Comparison of ENCODE assay signal across 37 cellular contexts in genomic region chr17:75003957-75004355, GRCh38. TPM values are rescaled to one million over a fixed set of nuclear protein-coding genes. Genes with fewer than 3 reads are reported as not detected.
"Had no signal": no experiment of that assay in that cellular context is flagged by ENCODE, and none has a peak within 500 bp of the region (broad histone marks: within the 10 kb centered on the region; RNA-seq: fewer than 3 reads in every experiment).

No MANE protein-coding gene starts in this region.

- H3K27ac Mint-ChIP-seq: activated CD4-positive, alpha-beta memory T cell treated with anti-CD3 and anti-CD28 coated beads, Interleukin-2, amount 10 ng/mL, durations not matched to agents 7 days and 5 days; activated CD4-positive, alpha-beta T cell treated with anti-CD3 and anti-CD28 coated beads for 36 hours; activated CD4-positive, alpha-beta T cell treated with anti-CD3 and anti-CD28 coated beads, Interleukin-2, amount 10 ng/mL, durations not matched to agents 7 days and 5 days; activated CD8-positive, alpha-beta memory T cell treated with anti-CD3 and anti-CD28 coated beads, Interleukin-2, amount 10 ng/mL, durations not matched to agents 7 days and 5 days; activated CD8-positive, alpha-beta T cell treated with anti-CD3 and anti-CD28 coated beads, Interleukin-2, amount 10 ng/mL, durations not matched to agents 7 days and 5 days; activated naive CD4-positive, alpha-beta T cell treated with anti-CD3 and anti-CD28 coated beads, Interleukin-2, amount 10 ng/mL, durations not matched to agents 7 days and 5 days; activated naive CD4-positive, alpha-beta T cell treated with anti-CD3 and anti-CD28 coated beads, Interleukin-2, amount 50 U/mL, for 24 hours; activated naive CD8-positive, alpha-beta T cell; activated naive CD8-positive, alpha-beta T cell treated with anti-CD3 and anti-CD28 coated beads, Interleukin-2, amount 10 ng/mL, durations not matched to agents 7 days and 5 days; activated naive CD8-positive, alpha-beta T cell treated with anti-CD3 and anti-CD28 coated beads, Interleukin-2, amount 50 U/mL, for 24 hours; activated T-cell treated with anti-CD3 and anti-CD28 coated beads, Interleukin-2, amount 50 U/mL, for 24 hours; activated T-helper 2 cell treated with anti-CD3 and anti-CD28 coated beads, Interferon-gamma antibody, Interleukin-2, Interleukin-4, amounts not matched to agents 10 μg/mL and 5 μg/mL and 100 μg/mL, durations not matched to agents 14 hours and 24 hours and 36 hours; brain; T-helper 1 cell treated with Interleukin-12 subunit alpha and Interleukin-12 subunit beta and Interleukin-4 antibody, amounts not matched to agents 30 μg/mL and 1 μg/mL, for 36 hours; T-helper 2 cell treated with Interferon-gamma antibody and Interleukin-4, amounts not matched to agents 5 μg/mL and 100 μg/mL, for 36 hours; WTC11 had no signal

- H3K4me1 ChIP-seq: ascending aorta had no signal

- H3K4me3 ChIP-seq: ascending aorta, cardiac muscle cell had no signal

- H3K36me3 Mint-ChIP-seq: activated CD8-positive, alpha-beta memory T cell treated with anti-CD3 and anti-CD28 coated beads, Interleukin-2, amount 10 ng/mL, durations not matched to agents 7 days and 5 days; activated naive CD4-positive, alpha-beta T cell treated with anti-CD3 and anti-CD28 coated beads, Interleukin-2, amount 10 ng/mL, durations not matched to agents 7 days and 5 days; activated naive CD4-positive, alpha-beta T cell treated with anti-CD3 and anti-CD28 coated beads, Interleukin-2, amount 50 U/mL, for 24 hours; activated naive CD8-positive, alpha-beta T cell; activated naive CD8-positive, alpha-beta T cell treated with anti-CD3 and anti-CD28 coated beads, Interleukin-2, amount 10 ng/mL, durations not matched to agents 7 days and 5 days had no signal

- H3K9me3 Mint-ChIP-seq: activated CD4-positive, alpha-beta memory T cell treated with anti-CD3 and anti-CD28 coated beads, Interleukin-2, amount 10 ng/mL, durations not matched to agents 7 days and 5 days; activated CD4-positive, alpha-beta T cell treated with anti-CD3 and anti-CD28 coated beads, Interleukin-2, amount 10 ng/mL, durations not matched to agents 7 days and 5 days; activated naive CD4-positive, alpha-beta T cell treated with anti-CD3 and anti-CD28 coated beads, Interleukin-2, amount 10 ng/mL, durations not matched to agents 7 days and 5 days; activated naive CD4-positive, alpha-beta T cell treated with anti-CD3 and anti-CD28 coated beads, Interleukin-2, amount 50 U/mL, for 24 hours; activated naive CD8-positive, alpha-beta T cell treated with anti-CD3 and anti-CD28 coated beads, Interleukin-2, amount 10 ng/mL, durations not matched to agents 7 days and 5 days; activated naive CD8-positive, alpha-beta T cell treated with anti-CD3 and anti-CD28 coated beads, Interleukin-2, amount 50 U/mL, for 24 hours; activated T-cell treated with anti-CD3 and anti-CD28 coated beads, Interleukin-2, amount 50 U/mL, for 24 hours; activated T-helper 2 cell treated with anti-CD3 and anti-CD28 coated beads, Interferon-gamma antibody, Interleukin-2, Interleukin-4, amounts not matched to agents 10 μg/mL and 5 μg/mL and 100 μg/mL, durations not matched to agents 14 hours and 24 hours and 36 hours; brain; central memory CD8-positive, alpha-beta T cell; T-helper 1 cell treated with Interleukin-12 subunit alpha and Interleukin-12 subunit beta and Interleukin-4 antibody, amounts not matched to agents 30 μg/mL and 1 μg/mL, for 36 hours; T-helper 2 cell treated with Interferon-gamma antibody and Interleukin-4, amounts not matched to agents 5 μg/mL and 100 μg/mL, for 36 hours; WTC11 had no signal

- H3K4me1 Mint-ChIP-seq: activated CD4-positive, alpha-beta memory T cell treated with anti-CD3 and anti-CD28 coated beads, Interleukin-2, amount 10 ng/mL, durations not matched to agents 7 days and 5 days; activated CD8-positive, alpha-beta memory T cell treated with anti-CD3 and anti-CD28 coated beads, Interleukin-2, amount 10 ng/mL, durations not matched to agents 7 days and 5 days; brain; central memory CD8-positive, alpha-beta T cell; WTC11 had no signal

- H3K27me3 ChIP-seq: ascending aorta, cardiac muscle cell had no signal

- H3K4me3 Mint-ChIP-seq: activated CD4-positive, alpha-beta memory T cell treated with anti-CD3 and anti-CD28 coated beads, Interleukin-2, amount 10 ng/mL, durations not matched to agents 7 days and 5 days; activated CD4-positive, alpha-beta T cell treated with anti-CD3 and anti-CD28 coated beads for 36 hours; activated CD4-positive, alpha-beta T cell treated with anti-CD3 and anti-CD28 coated beads, Interleukin-2, amount 10 ng/mL, durations not matched to agents 7 days and 5 days; activated CD8-positive, alpha-beta memory T cell treated with anti-CD3 and anti-CD28 coated beads, Interleukin-2, amount 10 ng/mL, durations not matched to agents 7 days and 5 days; activated CD8-positive, alpha-beta T cell treated with anti-CD3 and anti-CD28 coated beads, Interleukin-2, amount 10 ng/mL, durations not matched to agents 7 days and 5 days; activated naive CD4-positive, alpha-beta T cell treated with anti-CD3 and anti-CD28 coated beads, Interleukin-2, amount 10 ng/mL, durations not matched to agents 7 days and 5 days; activated naive CD4-positive, alpha-beta T cell treated with anti-CD3 and anti-CD28 coated beads, Interleukin-2, amount 50 U/mL, for 24 hours; activated naive CD8-positive, alpha-beta T cell; activated naive CD8-positive, alpha-beta T cell treated with anti-CD3 and anti-CD28 coated beads, Interleukin-2, amount 10 ng/mL, durations not matched to agents 7 days and 5 days; activated naive CD8-positive, alpha-beta T cell treated with anti-CD3 and anti-CD28 coated beads, Interleukin-2, amount 50 U/mL, for 24 hours; activated T-cell treated with anti-CD3 and anti-CD28 coated beads, Interleukin-2, amount 50 U/mL, for 24 hours; brain; central memory CD8-positive, alpha-beta T cell; T-helper 1 cell treated with Interleukin-12 subunit alpha and Interleukin-12 subunit beta and Interleukin-4 antibody, amounts not matched to agents 30 μg/mL and 1 μg/mL, for 36 hours; T-helper 2 cell treated with Interferon-gamma antibody and Interleukin-4, amounts not matched to agents 5 μg/mL and 100 μg/mL, for 36 hours; WTC11 had no signal

- H3K27ac ChIP-seq: ascending aorta, cardiac muscle cell, WERI-Rb-1 had no signal

- DNase-seq: activated CD4-positive, alpha-beta memory T cell treated with anti-CD3 and anti-CD28 coated beads, Interleukin-2, amount 10 ng/mL, durations not matched to agents 7 days and 5 days; activated CD4-positive, alpha-beta T cell treated with anti-CD3 and anti-CD28 coated beads for 1 hour; activated CD4-positive, alpha-beta T cell treated with anti-CD3 and anti-CD28 coated beads for 36 hours; activated CD4-positive, alpha-beta T cell treated with anti-CD3 and anti-CD28 coated beads for 48 hours; activated CD4-positive, alpha-beta T cell treated with anti-CD3 and anti-CD28 coated beads, Interleukin-2, amount 10 ng/mL, durations not matched to agents 7 days and 5 days; activated CD4-positive, alpha-beta T cell treated with anti-CD3 and anti-CD28 coated beads, Interleukin-2, amount 50 U/mL, for 48 hours; activated CD4-positive, CD25-positive, alpha-beta regulatory T cell; activated CD8-positive, alpha-beta memory T cell treated with anti-CD3 and anti-CD28 coated beads for 24 hours; activated CD8-positive, alpha-beta memory T cell treated with anti-CD3 and anti-CD28 coated beads, Interleukin-2, amount 10 ng/mL, durations not matched to agents 7 days and 5 days; activated CD8-positive, alpha-beta memory T cell treated with anti-CD3 and anti-CD28 coated beads, Interleukin-2, amount 50 U/mL, for 48 hours; activated CD8-positive, alpha-beta T cell treated with anti-CD3 and anti-CD28 coated beads, Interleukin-2, amount 10 ng/mL, durations not matched to agents 7 days and 5 days; activated effector memory CD4-positive, alpha-beta T cell treated with Interleukin-2 at 50 U/mL for 16 hours; activated gamma-delta T cell; activated naive CD4-positive, alpha-beta T cell treated with anti-CD3 and anti-CD28 coated beads, Interleukin-2, amount 10 ng/mL, durations not matched to agents 7 days and 5 days; activated naive CD4-positive, alpha-beta T cell treated with Interleukin-2 at 50 U/mL for 16 hours; activated naive CD8-positive, alpha-beta T cell treated with anti-CD3 and anti-CD28 coated beads, Interleukin-2, amount 10 ng/mL, durations not matched to agents 7 days and 5 days; activated naive CD8-positive, alpha-beta T cell treated with anti-CD3 and anti-CD28 coated beads, Interleukin-2, amount 50 U/mL, for 24 hours; activated T-cell treated with anti-CD3 and anti-CD28 coated beads, Interleukin-2, amount 50 U/mL, for 24 hours; activated T-cell treated with anti-CD3 and anti-CD28 coated beads, Interleukin-2, amount 50 U/mL, for 48 hours; amygdala; anterior cingulate cortex; caudate nucleus; cerebellar nuclear complex; T-helper 2 cell; T-helper 9 cell; WERI-Rb-1 had no signal

- ATAC-seq: activated CD4-positive, alpha-beta T cell treated with anti-CD3 and anti-CD28 coated beads for 36 hours; activated CD4-positive, CD25-positive, alpha-beta regulatory T cell treated with anti-CD3 and anti-CD28 coated beads, Interleukin-2, amount 50 U/mL, for 24 hours; activated CD8-positive, alpha-beta memory T cell treated with anti-CD3 and anti-CD28 coated beads, Interleukin-2, amount 10 ng/mL, durations not matched to agents 7 days and 5 days; activated CD8-positive, alpha-beta T cell treated with anti-CD3 and anti-CD28 coated beads, Interleukin-2, amount 10 ng/mL, durations not matched to agents 7 days and 5 days; activated naive CD8-positive, alpha-beta T cell treated with anti-CD3 and anti-CD28 coated beads, Interleukin-2, amount 50 U/mL, for 24 hours had no signal

- H3K27me3 Mint-ChIP-seq: activated CD4-positive, alpha-beta T cell treated with anti-CD3 and anti-CD28 coated beads for 36 hours; activated naive CD4-positive, alpha-beta T cell treated with anti-CD3 and anti-CD28 coated beads, Interleukin-2, amount 50 U/mL, for 24 hours; activated naive CD8-positive, alpha-beta T cell; activated naive CD8-positive, alpha-beta T cell treated with anti-CD3 and anti-CD28 coated beads, Interleukin-2, amount 50 U/mL, for 24 hours; activated T-cell treated with anti-CD3 and anti-CD28 coated beads, Interleukin-2, amount 50 U/mL, for 24 hours; brain; central memory CD8-positive, alpha-beta T cell had no signal

- H3K9me3 ChIP-seq: ascending aorta had no signal

RNA-seq across cellular contexts. Expression of gene HID1, which starts 31.4 kb away (rescaled TPM):
- total RNA-seq: activated CD8-positive, alpha-beta memory T cell treated with anti-CD3 and anti-CD28 coated beads, Interleukin-2, amount 10 ng/mL, durations not matched to agents 7 days and 5 days had no signal
